ENCODE assay signal across 9 cellular contexts in genomic region chr1:110034040-110034450, GRCh38. TPM values are rescaled to one million over a fixed set of nuclear protein-coding genes. Genes with fewer than 3 reads are reported as not detected.
A peak's percentile ranks its signal among the peaks of the same experiment; 100 is the strongest.
DNase-seq lines count a peak whose midpoint lies in the region; ATAC-seq, FAIRE-seq and TF ChIP-seq lines count a peak whose summit lies in the region.
"Had no signal": no experiment of that assay in that cellular context is flagged by ENCODE, and none has a peak within 500 bp of the region (broad histone marks: within the 10 kb centered on the region; RNA-seq: fewer than 3 reads in every experiment).

No MANE protein-coding gene starts in this region.

- peaks cover 28% of the 10 kb centered on the region for H3K4me1 ChIP-seq in lower lobe of right lung
- peaks cover 4 to 23% (median 16%) of the 10 kb centered on the region in 4 donors for H3K4me1 ChIP-seq in transverse colon

- H3K4me3 ChIP-seq in astrocyte of the cerebellum (ENCODE audit: low read depth, low read length) (peak overlapping the region; percentile 93), lower lobe of right lung (peak overlapping the region; percentile 92), transverse colon (peak overlapping the region in 3 of 4 donors; percentile 90 to 99 (median 99))

- peaks cover 17% of the 10 kb centered on the region for H3K36me3 ChIP-seq in lower lobe of right lung
- peaks cover 0 to 10% (median 5%) of the 10 kb centered on the region in 4 donors for H3K36me3 ChIP-seq in transverse colon

- TF ChIP-seq EP300 in transverse colon (IDR thresholded peaks at IDR 0.05; ENCODE audit: low read depth) = no peak

- no peaks in the 10 kb centered on the region for H3K27me3 Mint-ChIP-seq in activated T-cell treated with anti-CD3 and anti-CD28 coated beads, Interleukin-2, amount 50 U/mL, for 72 hours (ENCODE audit: low read depth)

- no peak for FAIRE-seq in GM12892 (lab: Jason Lieb, UNC)

- H3K9me3 Mint-ChIP-seq in activated T-cell treated with anti-CD3 and anti-CD28 coated beads, Interleukin-2, amount 50 U/mL, for 72 hours = peaks cover 0 to 3% of the 10 kb centered on the region in 2 donors

- 47 to 55% methylated on average over 4 of the region's 4 CpGs for WGBS in transverse colon (ENCODE audit: low coverage in 1 of 2), 2 donors

- H3K4me1 Mint-ChIP-seq in activated T-cell treated with anti-CD3 and anti-CD28 coated beads, Interleukin-2, amount 50 U/mL, for 72 hours (ENCODE audit: low read depth) = peaks cover 54% of the 10 kb centered on the region

- TF ChIP-seq CTCF in astrocyte of the cerebellum (IDR thresholded peaks at IDR 0.05; ENCODE audit: low read depth, low read length, missing control alignments) (no peak), lower lobe of right lung (IDR thresholded peaks at IDR 0.05) (no peak), transverse colon (IDR thresholded peaks at IDR 0.05) (no peak)

- intact Hi-C loops in lower lobe of right lung (cut with DNase I) (no loop called here), transverse colon (cut with DNase I; ENCODE audit: low total_unique reads) (no loop called here)

- TF ChIP-seq POLR2A in transverse colon (IDR thresholded peaks at IDR 0.05) (no peak), GM12892 (IDR thresholded peaks at IDR 0.05; ENCODE audit: low read depth, low read length) (no peak)

- ATAC-seq in activated T-cell treated with anti-CD3 and anti-CD28 coated beads, Interleukin-2, amount 50 U/mL, for 72 hours (replicated peaks in 1 of 2) = no peak
- ATAC-seq in lower lobe of right lung = no peak
- no peak for ATAC-seq in GM18520 (IDR thresholded peaks at IDR 0.05; ENCODE audit: unreplicated experiment)
- ATAC-seq in HG03432 (IDR thresholded peaks at IDR 0.05; ENCODE audit: unreplicated experiment) = no peak

- H3K27me3 ChIP-seq in lower lobe of right lung (ENCODE audit: low read depth) = no peaks in the 10 kb centered on the region
- H3K27me3 ChIP-seq in transverse colon = no peaks in the 10 kb centered on the region

- no peak for DNase-seq in activated T-cell treated with anti-CD3 and anti-CD28 coated beads, Interleukin-2, amount 50 U/mL, for 72 hours
- DNase-seq in activated T-cell treated with anti-CD3 and anti-CD28 coated beads, Interleukin-2, amount 50 U/mL, for 48 hours = no peak
- no peak for DNase-seq in astrocyte of the cerebellum (ENCODE audit: low read depth)
- DNase-seq in lower lobe of right lung = no peak
- no peak for DNase-seq in transverse colon
- no peak for DNase-seq in GM12892 (ENCODE audit: insufficient read length)

- H3K27ac Mint-ChIP-seq in activated T-cell treated with anti-CD3 and anti-CD28 coated beads, Interleukin-2, amount 50 U/mL, for 72 hours = peak overlapping the region; percentile 66

- H3K9me3 ChIP-seq in lower lobe of right lung (no peaks in the 10 kb centered on the region), transverse colon (no peaks in the 10 kb centered on the region)

- H3K4me3 Mint-ChIP-seq in activated T-cell treated with anti-CD3 and anti-CD28 coated beads, Interleukin-2, amount 50 U/mL, for 72 hours = peak overlapping the region; percentile 80 to 95

- H3K36me3 Mint-ChIP-seq in activated T-cell treated with anti-CD3 and anti-CD28 coated beads, Interleukin-2, amount 50 U/mL, for 72 hours (ENCODE audit: insufficient read depth in 2 of 2) = peaks cover 4 to 7% of the 10 kb centered on the region in 2 donors

- H3K27ac ChIP-seq in lower lobe of right lung (peak overlapping the region; percentile 91), transverse colon (peak overlapping the region; percentile 93 to 96 (median 94))

- in situ Hi-C loops in astrocyte of the cerebellum (cut with HindIII; ENCODE audit: low sequenced_read_pairs) = no loop called here
- in situ Hi-C loops in transverse colon (cut with MboI; ENCODE audit: low pct_ligation_motif_present in 1 of 4, low pct_unique_long_range_greater_than_20kb in 1 of 4, low sequenced_read_pairs in 3 of 4) = loop anchor here in 1 of 4 donors (25.0 kb wide), 1 partner anchor 303 kb away; the partner anchor contains the start of gene RBM15

RNA-seq across cellular contexts. Expression of gene STRIP1, which starts 0.4 kb away (rescaled TPM):
- 10 to 100 TPM; 35.8 to 41.0 TPM for total RNA-seq in activated T-cell treated with anti-CD3 and anti-CD28 coated beads, Interleukin-2, amount 50 U/mL, for 72 hours
- total RNA-seq in lower lobe of right lung (36.5 TPM), transverse colon (10 to 100 TPM; 32.6 to 72.2 (median 58.7) TPM)
- polyA plus RNA-seq in GM12892 (2012; ENCODE audit: missing spikeins) = 13.9 TPM

RNA-seq across cellular contexts. Expression of gene ALX3, which starts 36.4 kb away (rescaled TPM):
- total RNA-seq in activated T-cell treated with anti-CD3 and anti-CD28 coated beads, Interleukin-2, amount 50 U/mL, for 72 hours = not detected
- not detected for total RNA-seq in lower lobe of right lung
- not detected for total RNA-seq in transverse colon
- polyA plus RNA-seq in GM12892 (2012; ENCODE audit: missing spikeins) = not detected
- total RNA-seq: Daoy had no signal

RNA-seq across cellular contexts. Expression of gene AHCYL1, which starts 49.5 kb away (rescaled TPM):
- total RNA-seq in activated T-cell treated with anti-CD3 and anti-CD28 coated beads, Interleukin-2, amount 50 U/mL, for 72 hours = 100 to 1,000 TPM in 1 of 2 donors, 10 to 100 TPM in 1; 87.0 to 101 TPM
- total RNA-seq in lower lobe of right lung (83.9 TPM), transverse colon (10 to 100 TPM; 31.8 to 71.5 (median 51.3) TPM)
- 45.0 TPM for polyA plus RNA-seq in GM12892 (2012; ENCODE audit: missing spikeins)
